ENCODE assay signal across 26 cellular contexts in the genomic region with DNA sequence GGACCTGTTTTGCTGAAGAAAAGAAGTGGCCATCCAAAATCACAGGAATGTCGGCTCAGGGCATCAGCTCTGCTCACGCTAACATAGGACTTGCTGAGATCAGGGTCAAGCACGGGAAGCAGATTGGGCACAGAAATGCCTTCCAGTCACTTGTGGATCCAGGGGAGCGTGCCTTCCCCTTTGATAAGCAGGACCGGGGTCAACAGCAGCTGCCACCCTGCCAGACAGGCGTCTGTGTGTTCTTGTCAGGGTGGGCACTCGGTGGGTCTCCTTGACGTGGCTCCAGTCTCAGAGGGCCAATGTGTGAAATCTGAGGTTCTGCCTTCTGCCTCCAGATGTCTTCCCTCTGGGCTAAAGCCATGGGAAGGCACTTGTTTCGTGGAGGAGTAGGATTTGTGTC.
"Had no signal": no experiment of that assay in that cellular context is flagged by ENCODE, and none has a peak within 500 bp of the region (broad histone marks: within the 10 kb centered on the region; RNA-seq: fewer than 3 reads in every experiment).

No MANE protein-coding gene starts in this region.

- H3K27ac Mint-ChIP-seq: mesothelial cell of epicardium; naive B cell; natural killer cell treated with Interleukin-12 subunit alpha and Interleukin-12 subunit beta and Interleukin-15 and Interleukin-18, amount 100 ng/mL, for 72 hours; stimulated activated naive B cell treated with anti-CD40 and anti-IgM and Interleukin-4, amounts not matched to agents 10 μg/mL and 1 μg/mL and 100 μg/mL, for 72 hours; stimulated activated naive CD8-positive, alpha-beta T cell treated with anti-CD3 and anti-CD28 coated beads, Interleukin-15, Interleukin-2, amounts not matched to agents 100 ng/mL and 50 ng/mL, for 24 hours had no signal

- ATAC-seq: foreskin keratinocyte; gastroesophageal sphincter; heart left ventricle; left lung; mucosa of descending colon; natural killer cell treated with Interleukin-12 subunit alpha and Interleukin-12 subunit beta and Interleukin-15 and Interleukin-18, amount 100 ng/mL, for 72 hours; pancreas; right lobe of liver; stimulated activated naive B cell treated with anti-CD40 and anti-IgM and Interleukin-4, amounts not matched to agents 10 μg/mL and 1 μg/mL and 100 μg/mL, for 72 hours had no signal

- H3K27ac ChIP-seq: dorsolateral prefrontal cortex, esophagus muscularis mucosa, foreskin keratinocyte, gastroesophageal sphincter, heart left ventricle, left lung, pancreas, right lobe of liver, thoracic aorta, tibial nerve, upper lobe of left lung, uterus had no signal

- H3K36me3 Mint-ChIP-seq: mesothelial cell of epicardium; natural killer cell treated with Interleukin-12 subunit alpha and Interleukin-12 subunit beta and Interleukin-15 and Interleukin-18, amount 100 ng/mL, for 72 hours; stimulated activated naive B cell treated with anti-CD40 and anti-IgM and Interleukin-4, amounts not matched to agents 10 μg/mL and 1 μg/mL and 100 μg/mL, for 72 hours had no signal

- H3K9me3 Mint-ChIP-seq: natural killer cell treated with Interleukin-12 subunit alpha and Interleukin-12 subunit beta and Interleukin-15 and Interleukin-18, amount 100 ng/mL, for 72 hours had no signal

- H3K4me3 ChIP-seq: dorsolateral prefrontal cortex, esophagus muscularis mucosa, gastroesophageal sphincter, heart left ventricle, left lung, mucosa of descending colon, pancreas, right lobe of liver, thoracic aorta, tibial nerve, upper lobe of left lung, uterus had no signal

- DNase-seq: dorsolateral prefrontal cortex; effector CD8-positive, alpha-beta T cell; foreskin keratinocyte; heart left ventricle; hippocampal formation; kidney glomerular epithelial cell; left lung; mesenchymal stem cell; mucosa of descending colon; naive B cell; occipital lobe; pancreas; right lobe of liver; small intestine; stimulated activated CD4-positive, alpha-beta T cell treated with anti-CD3 and anti-CD28 coated beads, Interleukin-15, amount 100 ng/mL, for 24 hours; stimulated activated CD4-positive, alpha-beta T cell treated with anti-CD3 and anti-CD28 coated beads, Interleukin-2, amount 100 ng/mL, for 48 hours; stimulated activated naive B cell treated with anti-CD40 and anti-IgM and Interleukin-4, amounts not matched to agents 10 μg/mL and 1 μg/mL and 100 μg/mL, for 72 hours; uterus had no signal

- H3K4me1 Mint-ChIP-seq: naive B cell; stimulated activated naive B cell treated with anti-CD40 and anti-IgM and Interleukin-4, amounts not matched to agents 10 μg/mL and 1 μg/mL and 100 μg/mL, for 72 hours had no signal

- H3K4me3 Mint-ChIP-seq: mesothelial cell of epicardium; naive B cell; natural killer cell treated with Interleukin-12 subunit alpha and Interleukin-12 subunit beta and Interleukin-15 and Interleukin-18, amount 100 ng/mL, for 72 hours; stimulated activated naive B cell treated with anti-CD40 and anti-IgM and Interleukin-4, amounts not matched to agents 10 μg/mL and 1 μg/mL and 100 μg/mL, for 72 hours; stimulated activated naive CD8-positive, alpha-beta T cell treated with anti-CD3 and anti-CD28 coated beads, Interleukin-15, Interleukin-2, amounts not matched to agents 100 ng/mL and 50 ng/mL, for 24 hours had no signal
